In the genomic region with DNA sequence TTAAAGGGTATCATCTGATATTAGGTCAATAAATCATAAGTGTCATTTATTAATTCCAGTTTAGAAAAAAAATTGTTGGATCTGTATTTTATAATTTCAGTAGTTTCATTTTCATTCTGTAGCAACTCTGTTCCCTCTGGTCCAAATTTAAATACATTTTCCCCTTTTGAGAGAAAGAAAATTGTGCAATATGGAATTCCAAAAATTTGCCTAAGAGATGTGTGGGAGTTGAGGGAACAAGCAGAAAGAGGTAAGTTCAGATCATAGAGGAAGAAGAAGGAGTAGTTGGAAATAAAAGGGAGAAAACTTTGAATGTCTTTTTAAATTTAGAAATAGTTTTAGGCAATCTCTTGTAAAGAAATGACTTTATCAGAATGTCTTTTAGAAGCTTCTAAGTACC, we compare ENCODE assay signal across 24 cellular contexts. TPM values are rescaled to one million over a fixed set of nuclear protein-coding genes. Genes with fewer than 3 reads are reported as not detected.
A peak's percentile ranks its signal among the peaks of the same experiment; 100 is the strongest.
DNase-seq lines count a peak whose midpoint lies in the region; ATAC-seq and TF ChIP-seq lines count a peak whose summit lies in the region.
"Had no signal": no experiment of that assay in that cellular context is flagged by ENCODE, and none has a peak within 500 bp of the region (broad histone marks: within the 10 kb centered on the region; RNA-seq: fewer than 3 reads in every experiment).

No MANE protein-coding gene starts in this region.

- ATAC-seq in esophagus mucosa (no peak), GM18502 (IDR thresholded peaks at IDR 0.05; ENCODE audit: poor library complexity, unreplicated experiment) (no peak), GM21723 (IDR thresholded peaks at IDR 0.05; ENCODE audit: unreplicated experiment) (no peak)
- ATAC-seq: body of pancreas; gastroesophageal sphincter; right lobe of liver; stimulated activated effector memory CD8-positive, alpha-beta T cell treated with anti-CD3 and anti-CD28 coated beads, Interleukin-12 subunit alpha, Interleukin-12 subunit beta, amount 100 ng/mL, for 72 hours had no signal

- no peaks in the 10 kb centered on the region for H3K9me3 ChIP-seq in SJSA1 (replicated peaks)
- H3K9me3 ChIP-seq: body of pancreas, gastroesophageal sphincter, right lobe of liver, tibial artery had no signal

- CTCF ChIA-PET in HEK293T (lab: Yijun Ruan, JAX): interaction anchor here (0.6 kb wide), 1 partner anchor 53 kb away, joined by 4 read pairs; no protein-coding TSS in a partner anchor

- POLR2A ChIA-PET in HEK293T (lab: Yijun Ruan, JAX): no interaction called here

- no peaks in the 10 kb centered on the region for H3K36me3 ChIP-seq in SJSA1
- H3K36me3 ChIP-seq: gastroesophageal sphincter, HAP-1, right lobe of liver, tibial artery had no signal

- 0 out of 2 replicates have a peak overlapping the region, but pooled peaks have one; percentile 84 for H3K27ac ChIP-seq in SJSA1
- H3K27ac ChIP-seq: body of pancreas, coronary artery, gastroesophageal sphincter, right lobe of liver, tibial artery had no signal

- H3K4me3 ChIP-seq in SJSA1: no peak overlapping the region
- H3K4me3 ChIP-seq: body of pancreas, coronary artery, gastroesophageal sphincter, HAP-1, lung, right lobe of liver, tibial artery had no signal

- no peaks in the 10 kb centered on the region for H3K27me3 ChIP-seq in SJSA1 (replicated peaks)
- H3K27me3 ChIP-seq: body of pancreas, gastroesophageal sphincter, right lobe of liver, tibial artery had no signal

- peaks cover 36% of the 10 kb centered on the region for H3K4me1 ChIP-seq in SJSA1 (replicated peaks)
- H3K4me1 ChIP-seq: body of pancreas, gastroesophageal sphincter, right lobe of liver, tibial artery had no signal

- DNase-seq in EH (ENCODE audit: low read depth) (peak; percentile 50), SJSA1 (ENCODE audit: low read depth in 1 of 2, low spot score in 2 of 2) (no peak), fibroblast of peridontal ligament (ENCODE audit: extremely low read depth) (peak; percentile 81), putamen (ENCODE audit: low spot score) (peak; percentile 1), HEK293T (ENCODE audit: extremely low spot score) (no peak)
- DNase-seq: activated CD4-positive, alpha-beta T cell treated with anti-CD3 and anti-CD28 coated beads for 4 hours; body of pancreas; CD8-positive, alpha-beta memory T cell; kidney; naive B cell; NCI-H1436; NCI-H2171; NCI-H526; occipital lobe; right lobe of liver; tibial artery had no signal

TF ChIP-seq in HEK293T, 16 proteins besides CTCF, POLR2A, EP300 and RAD21:
- TF ChIP-seq SUZ12 (IDR thresholded peaks at IDR 0.05) (no peak), LEF1 (IDR thresholded peaks at IDR 0.05; ENCODE audit: borderline replicate concordance) (no peak), ARNT (IDR thresholded peaks at IDR 0.05) (no peak), CTBP1 (IDR thresholded peaks at IDR 0.05; ENCODE audit: borderline replicate concordance) (no peak), FOXM1 (IDR thresholded peaks at IDR 0.05; ENCODE audit: borderline replicate concordance) (no peak), FOXK2 (IDR thresholded peaks at IDR 0.05) (no peak), TARDBP (IDR thresholded peaks at IDR 0.05) (no peak), HDGF (IDR thresholded peaks at IDR 0.05; ENCODE audit: borderline replicate concordance) (no peak), ELF4 (IDR thresholded peaks at IDR 0.05) (no peak), ZNF384 (IDR thresholded peaks at IDR 0.05) (no peak), SP1 (IDR thresholded peaks at IDR 0.05) (no peak)
- TF ChIP-seq, protein P1, sequence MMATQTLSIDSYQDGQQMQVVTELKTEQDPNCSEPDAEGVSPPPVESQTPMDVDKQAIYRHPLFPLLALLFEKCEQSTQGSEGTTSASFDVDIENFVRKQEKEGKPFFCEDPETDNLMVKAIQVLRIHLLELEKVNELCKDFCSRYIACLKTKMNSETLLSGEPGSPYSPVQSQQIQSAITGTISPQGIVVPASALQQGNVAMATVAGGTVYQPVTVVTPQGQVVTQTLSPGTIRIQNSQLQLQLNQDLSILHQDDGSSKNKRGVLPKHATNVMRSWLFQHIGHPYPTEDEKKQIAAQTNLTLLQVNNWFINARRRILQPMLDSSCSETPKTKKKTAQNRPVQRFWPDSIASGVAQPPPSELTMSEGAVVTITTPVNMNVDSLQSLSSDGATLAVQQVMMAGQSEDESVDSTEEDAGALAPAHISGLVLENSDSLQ (IDR thresholded peaks at IDR 0.05): no peak; the same call in 1 of the 2 replicates
TF ChIP-seq in HEK293T: peak in this region for 0.

RNA-seq across cellular contexts. Expression of gene MME, which starts 48.9 kb away (rescaled TPM):
- total RNA-seq in SJSA1 (2014; rRNA removed; shearing (Covaris generic)): 8.9 and 19.1 TPM in 2 replicates
- total RNA-seq in esophagus mucosa: 0.60 TPM

Comparison
In these comparisons a context has a peak if more than half of its experiments do, and no peak if none do; other contexts are left out.
1. DNase-seq: peak in EH (single experiment), fibroblast of peridontal ligament (single experiment) and putamen (single experiment); none in SJSA1 (0 of 2) and HEK293T (single experiment).